16 cellular contexts compared by ENCODE assay signal in genomic region chr16:87434146-87434667, GRCh38. TPM values are rescaled to one million over a fixed set of nuclear protein-coding genes. Genes with fewer than 3 reads are reported as not detected.
A peak's percentile ranks its signal among the peaks of the same experiment; 100 is the strongest.
DNase-seq lines count a peak whose midpoint lies in the region; ATAC-seq and TF ChIP-seq lines count a peak whose summit lies in the region.
"Had no signal": no experiment of that assay in that cellular context is flagged by ENCODE, and none has a peak within 500 bp of the region (broad histone marks: within the 10 kb centered on the region; RNA-seq: fewer than 3 reads in every experiment).

No MANE protein-coding gene starts in this region.

- no peak overlapping the region for H2BK12ac ChIP-seq in neuronal stem cell (ENCODE audit: low read length)

- POLR2A ChIA-PET in HEK293T (lab: Yijun Ruan, JAX): interaction anchor here (0.6 kb wide), 1 partner anchor 10 kb away, joined by 3 read pairs; no protein-coding TSS in a partner anchor

- H3K27me3 Mint-ChIP-seq in chondrocyte (ENCODE audit: low read depth): no peaks in the 10 kb centered on the region
- H3K27me3 Mint-ChIP-seq: CD4-positive, CD25-positive, alpha-beta regulatory T cell had no signal

- no peak overlapping the region for H2BK120ac ChIP-seq in neuronal stem cell (ENCODE audit: low read depth, low read length)

- H3K79me1 ChIP-seq in neuronal stem cell (ENCODE audit: low read depth, low read length): peaks cover 21% of the 10 kb centered on the region

- no peak overlapping the region for H2AK5ac ChIP-seq in neuronal stem cell (ENCODE audit: low read depth, low read length)

- DNase-seq in AG10803 (ENCODE audit: low read depth) (peak; percentile 54), GM04504 (ENCODE audit: low read depth) (peak; percentile 17), chondrocyte (ENCODE audit: low spot score) (peak; percentile 60), neuronal stem cell (ENCODE audit: low spot score) (no peak), RKO (ENCODE audit: low spot score) (no peak), hepatic stellate cell (ENCODE audit: low spot score) (no peak), HEK293T (ENCODE audit: extremely low spot score) (no peak)
- DNase-seq: 8988T; ACHN; CD4-positive, CD25-positive, alpha-beta regulatory T cell; DMS53; GF-D8; HCEC 1CT had no signal

- no peak overlapping the region for H3K18ac ChIP-seq in neuronal stem cell (ENCODE audit: low read length)

- H3K9me3 Mint-ChIP-seq in chondrocyte (ENCODE audit: low read depth): no peaks in the 10 kb centered on the region

- no peak overlapping the region for H4K8ac ChIP-seq in neuronal stem cell (ENCODE audit: low read depth, low read length)

- H3K9me3 ChIP-seq in neuronal stem cell (replicated peaks in 1 of 2; ENCODE audit: control insufficient read depth in 2 of 2, insufficient read depth in 1 of 2, low read depth in 1 of 2, low read length in 2 of 2): no peaks in the 10 kb centered on the region

- no peak overlapping the region for H3K23ac ChIP-seq in neuronal stem cell (ENCODE audit: low read depth, low read length, poor library complexity)

- H3K4me1 Mint-ChIP-seq in chondrocyte (ENCODE audit: low read depth): peaks cover 37% of the 10 kb centered on the region

- no peak overlapping the region for H3K9ac ChIP-seq in neuronal stem cell (ENCODE audit: low read depth, low read length, poor library complexity)

- H3K4me2 ChIP-seq in neuronal stem cell (ENCODE audit: insufficient read depth, low read length, poor library complexity, severe bottlenecking): no peak overlapping the region

- no peak overlapping the region for H3K4ac ChIP-seq in neuronal stem cell (ENCODE audit: low read length)

- no peak overlapping the region for H2BK15ac ChIP-seq in neuronal stem cell (ENCODE audit: low read length)

- no peak overlapping the region for H2BK5ac ChIP-seq in neuronal stem cell (ENCODE audit: low read length)

- no CpG with 5 or more reads among the region's 22 CpGs for WGBS in neuronal stem cell (ENCODE audit: extremely low coverage in 2 of 2, insufficient read length in 2 of 2, insufficient replicate concordance in 1 of 2), 2 donors

- no peak overlapping the region for H3K4me3 Mint-ChIP-seq in chondrocyte (ENCODE audit: unreplicated experiment)

- no peaks in the 10 kb centered on the region for H3K27me3 ChIP-seq in neuronal stem cell (ENCODE audit: control insufficient read depth in 3 of 3, insufficient read depth in 3 of 3, low read depth in 1 of 3, low read length in 3 of 3)

- no peak overlapping the region for H3K4me3 ChIP-seq in AG10803 (ENCODE audit: low read length)
- no peak overlapping the region for H3K4me3 ChIP-seq in neuronal stem cell (ENCODE audit: low read length in 2 of 2)
- H3K4me3 ChIP-seq: GM12878, K562 had no signal

- CTCF ChIA-PET in HEK293T (lab: Yijun Ruan, JAX): no interaction called here

- no peak overlapping the region for H2AFZ ChIP-seq in neuronal stem cell (ENCODE audit: low read length)

- H3K36me3 Mint-ChIP-seq in chondrocyte (ENCODE audit: low read depth): peaks cover 3% of the 10 kb centered on the region

- H3K36me3 ChIP-seq in neuronal stem cell (replicated peaks in 1 of 2; ENCODE audit: control insufficient read depth in 2 of 2, insufficient read depth in 2 of 2, low read length in 2 of 2): peaks cover 8 to 20% of the 10 kb centered on the region in 2 donors

- ATAC-seq in HG03442 (IDR thresholded peaks at IDR 0.05; ENCODE audit: unreplicated experiment): no peak
- ATAC-seq: GM12878, K562 had no signal

- H3K27ac Mint-ChIP-seq in chondrocyte (ENCODE audit: unreplicated experiment): no peak overlapping the region

- TF ChIP-seq CTCF in AG10803 (conservative IDR thresholded peaks at IDR 0.05; ENCODE audit: low read length) (peak; percentile 24; the same call in 1 of the 2 replicates), chondrocyte (IDR thresholded peaks at IDR 0.05) (no peak)

- peaks cover 0 to 9% of the 10 kb centered on the region in 2 donors for H3K4me1 ChIP-seq in neuronal stem cell (ENCODE audit: control insufficient read depth in 2 of 2, insufficient read depth in 1 of 2, low read depth in 1 of 2, low read length in 2 of 2)

- H3K27ac ChIP-seq in neuronal stem cell (replicated peaks; ENCODE audit: low read length): no peak overlapping the region

- no peak overlapping the region for H4K91ac ChIP-seq in neuronal stem cell (ENCODE audit: low read depth, low read length, poor library complexity)

- peak overlapping the region; percentile 31 for H3K14ac ChIP-seq in neuronal stem cell (ENCODE audit: low read length)

TF ChIP-seq in HEK293T, 16 proteins besides CTCF, POLR2A, EP300 and RAD21:
- no peak for TF ChIP-seq HDGF (IDR thresholded peaks at IDR 0.05; ENCODE audit: borderline replicate concordance)
- TF ChIP-seq FOXK2 (IDR thresholded peaks at IDR 0.05): no peak
- no peak for TF ChIP-seq SUZ12 (IDR thresholded peaks at IDR 0.05)
- TF ChIP-seq ARNT (IDR thresholded peaks at IDR 0.05): no peak
- no peak for TF ChIP-seq CTBP1 (IDR thresholded peaks at IDR 0.05; ENCODE audit: borderline replicate concordance)
- no peak for TF ChIP-seq TARDBP (IDR thresholded peaks at IDR 0.05)
- no peak for TF ChIP-seq LEF1 (IDR thresholded peaks at IDR 0.05; ENCODE audit: borderline replicate concordance)
- TF ChIP-seq NFRKB (IDR thresholded peaks at IDR 0.05): no peak
- TF ChIP-seq, protein P1, sequence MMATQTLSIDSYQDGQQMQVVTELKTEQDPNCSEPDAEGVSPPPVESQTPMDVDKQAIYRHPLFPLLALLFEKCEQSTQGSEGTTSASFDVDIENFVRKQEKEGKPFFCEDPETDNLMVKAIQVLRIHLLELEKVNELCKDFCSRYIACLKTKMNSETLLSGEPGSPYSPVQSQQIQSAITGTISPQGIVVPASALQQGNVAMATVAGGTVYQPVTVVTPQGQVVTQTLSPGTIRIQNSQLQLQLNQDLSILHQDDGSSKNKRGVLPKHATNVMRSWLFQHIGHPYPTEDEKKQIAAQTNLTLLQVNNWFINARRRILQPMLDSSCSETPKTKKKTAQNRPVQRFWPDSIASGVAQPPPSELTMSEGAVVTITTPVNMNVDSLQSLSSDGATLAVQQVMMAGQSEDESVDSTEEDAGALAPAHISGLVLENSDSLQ (IDR thresholded peaks at IDR 0.05): no peak
- TF ChIP-seq FOXM1 (IDR thresholded peaks at IDR 0.05; ENCODE audit: borderline replicate concordance): no peak
- TF ChIP-seq SP1 (IDR thresholded peaks at IDR 0.05): no peak
- no peak for TF ChIP-seq FOXA1 (IDR thresholded peaks at IDR 0.05)
- no peak for TF ChIP-seq ZNF384 (IDR thresholded peaks at IDR 0.05)
- no peak for TF ChIP-seq BHLHE40 (IDR thresholded peaks at IDR 0.05; ENCODE audit: borderline replicate concordance)
- no peak for TF ChIP-seq L3MBTL2 (conservative IDR thresholded peaks at IDR 0.05)
- no peak for TF ChIP-seq ELF4 (IDR thresholded peaks at IDR 0.05)

RNA-seq across cellular contexts. Expression of gene MAP1LC3B, which starts 42.1 kb away (rescaled TPM):
- total RNA-seq in chondrocyte: 139 to 189 TPM (median 186 TPM) in 3 replicates
- polyA plus RNA-seq in neuronal stem cell (2013, experiment 1 of 2): 41.5 TPM
- polyA plus RNA-seq in neuronal stem cell (2013, experiment 2 of 2): 41.0 TPM

RNA-seq across cellular contexts. Expression of gene FBXO31, which starts 50.6 kb away (rescaled TPM):
- total RNA-seq in chondrocyte: 30.3 to 37.2 TPM (median 30.6 TPM) in 3 replicates
- 9.0 TPM for polyA plus RNA-seq in neuronal stem cell (2013, experiment 1 of 2)
- polyA plus RNA-seq in neuronal stem cell (2013, experiment 2 of 2): 8.4 TPM

RNA-seq across cellular contexts. Expression of gene ZCCHC14, which starts 58.6 kb away (rescaled TPM):
- 28.0 to 29.6 TPM (median 29.6 TPM) in 3 replicates for total RNA-seq in chondrocyte
- polyA plus RNA-seq in neuronal stem cell (2013, experiment 1 of 2): 15.1 TPM
- polyA plus RNA-seq in neuronal stem cell (2013, experiment 2 of 2): 15.8 TPM

Comparison
In these comparisons a context has a peak if more than half of its experiments do, and no peak if none do; other contexts are left out.
1. DNase-seq: peak in AG10803 (single experiment), GM04504 (single experiment) and chondrocyte (single experiment); none in neuronal stem cell (single experiment), RKO (single experiment), hepatic stellate cell (single experiment) and HEK293T (single experiment).